Comparison of ENCODE assay signal across 1 cellular context in genomic region chr16:11126389-11127072, GRCh38.
TF ChIP-seq lines count a peak whose summit lies in the region.

No MANE protein-coding gene starts in this region.

TF ChIP-seq in K562, 482 proteins besides CTCF, POLR2A, EP300 and RAD21 (continued from another document):
- no peak for TF ChIP-seq BCLAF1 (IDR thresholded peaks at IDR 0.05; ENCODE audit: borderline replicate concordance in 1 of 2, control insufficient read depth in 1 of 2, low read depth in 2 of 2, low read length in 1 of 2)
- no peak for TF ChIP-seq DNMT1 (IDR thresholded peaks at IDR 0.05)
- TF ChIP-seq ZNF3 (CRISPR knock-in tag; IDR thresholded peaks at IDR 0.05), result no peak
- TF ChIP-seq HEY1 (CRISPR knock-in tag; IDR thresholded peaks at IDR 0.05; ENCODE audit: borderline replicate concordance), result no peak
- peak; percentile 76 for TF ChIP-seq CEBPB (tag; IDR thresholded peaks at IDR 0.05)
- no peak for TF ChIP-seq SFPQ (IDR thresholded peaks at IDR 0.05; ENCODE audit: low read depth, low read length)
- peak; percentile 56; the same call in 1 of the 2 replicates for TF ChIP-seq TFAP4 (CRISPR knock-in tag; IDR thresholded peaks at IDR 0.05; ENCODE audit: borderline replicate concordance)
- no peak for TF ChIP-seq VEZF1 (CRISPR knock-in tag; IDR thresholded peaks at IDR 0.05)
- no peak for TF ChIP-seq HMGN3 (IDR thresholded peaks at IDR 0.05; ENCODE audit: borderline replicate concordance, extremely low read depth, insufficient read length, low read depth, low read length)
- TF ChIP-seq RFX7 (CRISPR knock-in tag; IDR thresholded peaks at IDR 0.05), result no peak
- no peak for TF ChIP-seq FOXA1 (IDR thresholded peaks at IDR 0.05; ENCODE audit: borderline replicate concordance)
- no peak for TF ChIP-seq HMG20B (CRISPR knock-in tag; IDR thresholded peaks at IDR 0.05)
- TF ChIP-seq SOX6 (IDR thresholded peaks at IDR 0.05), result 0 out of 2 replicates have a peak, but pooled peaks have one; percentile 11
- peak; percentile 13; the same call in 1 of the 2 replicates for TF ChIP-seq DMBX1 (CRISPR knock-in tag; IDR thresholded peaks at IDR 0.05; ENCODE audit: borderline replicate concordance)
- TF ChIP-seq CEBPG (CRISPR knock-in tag; IDR thresholded peaks at IDR 0.05), result no peak
- peak; percentile 46 to 52; a peak in 3 of 4 replicates for TF ChIP-seq CEBPG (tag; conservative IDR thresholded peaks at IDR 0.05 in 1 of 2, IDR thresholded peaks at IDR 0.05 in 1 of 2)
- TF ChIP-seq MCM3 (IDR thresholded peaks at IDR 0.05), result no peak
- TF ChIP-seq RBBP5 (IDR thresholded peaks at IDR 0.05; ENCODE audit: borderline replicate concordance, insufficient read depth, low read length, poor library complexity, severe bottlenecking), result no peak
- TF ChIP-seq ATF4 (CRISPR knock-in tag; IDR thresholded peaks at IDR 0.05), result 0 out of 2 replicates have a peak, but pooled peaks have one; percentile 19
- no peak for TF ChIP-seq ZFP1 (CRISPR knock-in tag; IDR thresholded peaks at IDR 0.05)
- no peak for TF ChIP-seq NR2C2 (CRISPR knock-in tag; IDR thresholded peaks at IDR 0.05)
- TF ChIP-seq NR2C2 (tag; IDR thresholded peaks at IDR 0.05), result peak; percentile 58
- TF ChIP-seq ZNF444 (CRISPR knock-in tag; IDR thresholded peaks at IDR 0.05), result no peak
- TF ChIP-seq ZBTB49 (CRISPR knock-in tag; IDR thresholded peaks at IDR 0.05; ENCODE audit: borderline replicate concordance), result no peak
- TF ChIP-seq ERF (CRISPR knock-in tag; IDR thresholded peaks at IDR 0.05), result 0 out of 2 replicates have a peak, but pooled peaks have one; percentile 30
- TF ChIP-seq TARDBP (IDR thresholded peaks at IDR 0.05), result peak; percentile 18; the same call in 1 of the 2 replicates
- TF ChIP-seq ZNF639 (CRISPR knock-in tag; conservative IDR thresholded peaks at IDR 0.05 in 1 of 2, IDR thresholded peaks at IDR 0.05 in 1 of 2), result 0 out of 4 replicates have a peak, but pooled peaks of 1 of the 2 experiments have one; percentile 19
- TF ChIP-seq E2F3 (CRISPR knock-in tag; IDR thresholded peaks at IDR 0.05), result no peak
- peak in 1 of 2 experiments; percentile 52; a peak in 1 of 4 replicates for TF ChIP-seq RCOR1 (IDR thresholded peaks at IDR 0.05; ENCODE audit: borderline replicate concordance in 1 of 2, low read depth in 2 of 2, low read length in 2 of 2)
- TF ChIP-seq ZNF395 (CRISPR knock-in tag; IDR thresholded peaks at IDR 0.05), result no peak
- no peak for TF ChIP-seq NFATC3 (IDR thresholded peaks at IDR 0.05)
- TF ChIP-seq ZNF224 (CRISPR knock-in tag; IDR thresholded peaks at IDR 0.05), result no peak
- peak; percentile 59 for TF ChIP-seq SMAD4 (CRISPR knock-in tag; conservative IDR thresholded peaks at IDR 0.05)
- TF ChIP-seq ETS1 (conservative IDR thresholded peaks at IDR 0.05; ENCODE audit: control insufficient read depth, low read depth, low read length), result no peak
- TF ChIP-seq ZNF609 (CRISPR knock-in tag; IDR thresholded peaks at IDR 0.05; ENCODE audit: borderline replicate concordance), result no peak
- no peak for TF ChIP-seq COPS2 (conservative IDR thresholded peaks at IDR 0.05)
- TF ChIP-seq MAFF (IDR thresholded peaks at IDR 0.05; ENCODE audit: low read length), result no peak
- TF ChIP-seq POLR2AphosphoS2 (IDR thresholded peaks at IDR 0.05; ENCODE audit: low read length), result no peak
- TF ChIP-seq FOXP1 (CRISPR knock-in tag; IDR thresholded peaks at IDR 0.05), result no peak
- TF ChIP-seq JUND (IDR thresholded peaks at IDR 0.05; ENCODE audit: borderline replicate concordance, low read depth, low read length), result 0 out of 2 replicates have a peak, but pooled peaks have one; percentile 3
- TF ChIP-seq JUND (tag; IDR thresholded peaks at IDR 0.05; ENCODE audit: borderline replicate concordance, low read depth, low read length), result no peak; the same call in 2 of the 3 replicates
- no peak for TF ChIP-seq FOS (IDR thresholded peaks at IDR 0.05; ENCODE audit: extremely low read depth, insufficient read length)
